ENCODE assay signal across 12 cellular contexts in the genomic region with DNA sequence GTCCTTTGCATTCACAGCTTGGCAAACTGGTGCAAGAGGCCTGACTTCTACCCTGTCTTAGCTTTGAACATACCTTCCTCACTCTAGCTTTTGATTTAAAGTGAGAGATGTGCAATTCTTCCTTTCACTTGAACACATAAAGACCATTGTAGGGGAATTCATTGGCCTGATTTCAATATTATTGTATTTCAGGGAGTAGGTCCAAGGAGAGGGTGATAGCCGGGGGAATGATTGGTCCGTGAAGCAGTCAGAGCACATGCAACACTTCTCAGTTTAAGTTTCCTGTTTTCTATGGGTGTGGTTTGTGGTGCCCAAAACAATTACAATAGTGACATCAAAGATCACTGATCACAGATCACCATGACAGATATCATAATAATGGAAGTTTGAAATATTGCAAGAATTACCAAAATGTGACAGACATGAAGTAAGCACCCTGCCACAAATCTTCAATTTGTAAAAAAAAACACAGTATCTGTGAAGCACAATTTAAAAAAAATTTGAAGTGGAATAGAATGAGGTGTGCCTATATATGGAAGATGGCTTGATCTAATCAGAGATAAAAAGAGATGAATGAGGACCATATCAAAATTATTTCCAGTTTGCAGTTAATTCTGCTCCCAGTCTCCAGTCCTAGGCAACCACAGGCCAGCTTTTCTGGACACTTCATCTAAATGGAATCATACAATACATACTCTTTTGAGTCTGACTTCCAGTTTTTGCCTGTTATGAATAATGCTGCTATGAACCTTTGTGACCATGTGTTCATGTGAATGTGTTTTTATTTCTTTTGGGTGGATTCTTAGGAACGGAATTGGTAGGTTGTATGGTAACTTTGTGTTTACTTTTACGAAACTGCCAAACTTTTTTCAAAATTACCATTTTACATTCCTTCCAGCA. TPM values are rescaled to one million over a fixed set of nuclear protein-coding genes. Genes with fewer than 3 reads are reported as not detected.
DNase-seq lines count a peak whose midpoint lies in the region; ATAC-seq, FAIRE-seq and TF ChIP-seq lines count a peak whose summit lies in the region.
"Had no signal": no experiment of that assay in that cellular context is flagged by ENCODE, and none has a peak within 500 bp of the region (broad histone marks: within the 10 kb centered on the region; RNA-seq: fewer than 3 reads in every experiment).

No MANE protein-coding gene starts in this region.

- peaks cover 58% of the 10 kb centered on the region for H3K4me1 Mint-ChIP-seq in activated CD8-positive, alpha-beta T cell treated with anti-CD3 and anti-CD28 coated beads, Interleukin-2, amount 10 ng/mL, durations not matched to agents 7 days and 5 days (ENCODE audit: low read depth)

- H3K36me3 Mint-ChIP-seq in activated CD8-positive, alpha-beta T cell treated with anti-CD3 and anti-CD28 coated beads, Interleukin-2, amount 10 ng/mL, durations not matched to agents 7 days and 5 days (ENCODE audit: low read depth) = peaks cover 52% of the 10 kb centered on the region

- H3K36me3 ChIP-seq in kidney (ENCODE audit: control insufficient read depth in 1 of 2, insufficient read depth in 2 of 2, low read length in 2 of 2) = no peaks in the 10 kb centered on the region
- H3K36me3 ChIP-seq: thoracic aorta had no signal

- no peaks in the 10 kb centered on the region for H3K4me1 ChIP-seq in kidney (ENCODE audit: control insufficient read depth in 1 of 2, insufficient read depth in 1 of 2, low read depth in 1 of 2, low read length in 2 of 2)

- H3K9ac ChIP-seq in kidney (ENCODE audit: low read length in 2 of 2) = no peak overlapping the region

- H3K4me3 ChIP-seq in kidney (ENCODE audit: low read length in 2 of 2) = no peak overlapping the region
- H3K4me3 ChIP-seq: thoracic aorta had no signal

- POLR2A ChIA-PET in activated CD8-positive, alpha-beta T cell treated with anti-CD3 and anti-CD28 coated beads, Interleukin-2, amount 10 ng/mL, durations not matched to agents 7 days and 5 days (lab: Charles Lee) = interaction anchor here (0.6 to 2.1 kb wide), 11 partner anchors 22 to 357 kb away, joined by 3 to 13 read pairs (median 7); partner anchors contain the start of gene BORCS5

- intact Hi-C loops in kidney (cut with DNase I) = loop anchor here (10.0 kb wide), 3 partner anchors 185 to 325 kb away; partner anchors contain the start of gene DUSP16

- peak; percentile 20 for DNase-seq in AG20443 (ENCODE audit: low spot score)
- DNase-seq in activated CD8-positive, alpha-beta T cell treated with anti-CD3 and anti-CD28 coated beads, Interleukin-2, amount 10 ng/mL, durations not matched to agents 7 days and 5 days = peak; percentile 52
- peak; percentile 43 for DNase-seq in medulla oblongata (ENCODE audit: extremely low spot score)
- DNase-seq in kidney = no peak
- DNase-seq in D341Med (ENCODE audit: low spot score) = no peak
- DNase-seq in NCI-H1417 (lab: John Stamatoyannopoulos, UW) = no peak
- DNase-seq in KG1 (lab: John Stamatoyannopoulos, UW) = no peak
- DNase-seq: DND-41, NCI-H1048 had no signal

- H3K9me3 ChIP-seq in kidney (ENCODE audit: control insufficient read depth in 1 of 2, low read length in 2 of 2) = no peaks in the 10 kb centered on the region
- H3K9me3 ChIP-seq: thoracic aorta had no signal

- H3K27ac ChIP-seq in kidney (ENCODE audit: low read depth in 2 of 2, low read length in 2 of 2) = no peak overlapping the region

- ATAC-seq in GM21576 (IDR thresholded peaks at IDR 0.05; ENCODE audit: unreplicated experiment) = peak; percentile 56
- peak; percentile 82 for ATAC-seq in activated CD8-positive, alpha-beta T cell treated with anti-CD3 and anti-CD28 coated beads, Interleukin-2, amount 10 ng/mL, durations not matched to agents 7 days and 5 days

- no peaks in the 10 kb centered on the region for H3K9me3 Mint-ChIP-seq in activated CD8-positive, alpha-beta T cell treated with anti-CD3 and anti-CD28 coated beads, Interleukin-2, amount 10 ng/mL, durations not matched to agents 7 days and 5 days (ENCODE audit: insufficient read depth)

- TF ChIP-seq CTCF in kidney (IDR thresholded peaks at IDR 0.05; ENCODE audit: borderline replicate concordance, extremely low read depth, insufficient read depth) = no peak

- no peak overlapping the region for H3K4me3 Mint-ChIP-seq in activated CD8-positive, alpha-beta T cell treated with anti-CD3 and anti-CD28 coated beads, Interleukin-2, amount 10 ng/mL, durations not matched to agents 7 days and 5 days

- no peak for FAIRE-seq in kidney (lab: Jason Lieb, UNC)
- FAIRE-seq: TTC549 had no signal

- CTCF ChIA-PET in activated CD8-positive, alpha-beta T cell treated with anti-CD3 and anti-CD28 coated beads, Interleukin-2, amount 10 ng/mL, durations not matched to agents 7 days and 5 days (lab: Charles Lee) = interaction anchor here (0.8 to 5.3 kb wide), 12 partner anchors 24 to 357 kb away, joined by 3 to 124 read pairs (median 8); partner anchors contain the start of genes BORCS5 and DUSP16

- H3K27me3 Mint-ChIP-seq in activated CD8-positive, alpha-beta T cell treated with anti-CD3 and anti-CD28 coated beads, Interleukin-2, amount 10 ng/mL, durations not matched to agents 7 days and 5 days (ENCODE audit: low read depth) = no peaks in the 10 kb centered on the region

- peak overlapping the region; percentile 92 for H3K27ac Mint-ChIP-seq in activated CD8-positive, alpha-beta T cell treated with anti-CD3 and anti-CD28 coated beads, Interleukin-2, amount 10 ng/mL, durations not matched to agents 7 days and 5 days

RNA-seq across cellular contexts. Expression of gene BORCS5, which starts 23.2 kb away (rescaled TPM):
- total RNA-seq in activated CD8-positive, alpha-beta T cell treated with anti-CD3 and anti-CD28 coated beads, Interleukin-2, amount 10 ng/mL, durations not matched to agents 7 days and 5 days = 10 to 100 TPM; 18.8 to 21.2 TPM
- total RNA-seq in kidney = 14.0 TPM
- 11.2 TPM for polyA plus RNA-seq in kidney (ENCODE audit: insufficient read depth, low read depth, low replicate concordance)

RNA-seq across cellular contexts. Expression of gene MANSC1, which starts 30.0 kb away (rescaled TPM):
- total RNA-seq in activated CD8-positive, alpha-beta T cell treated with anti-CD3 and anti-CD28 coated beads, Interleukin-2, amount 10 ng/mL, durations not matched to agents 7 days and 5 days = under 1 TPM in 1 of 2 experiments, not detected in 1; 0.13 TPM
- 38.7 TPM for total RNA-seq in kidney
- 14.1 TPM for polyA plus RNA-seq in kidney (ENCODE audit: insufficient read depth, low read depth, low replicate concordance)

Comparison
In these comparisons a context has a peak if more than half of its experiments do, and no peak if none do; other contexts are left out.
1. DNase-seq: peak in AG20443 (single experiment), activated CD8-positive, alpha-beta T cell treated with anti-CD3 and anti-CD28 coated beads, Interleukin-2, amount 10 ng/mL, durations not matched to agents 7 days and 5 days (single experiment) and medulla oblongata (single experiment); none in kidney (single experiment), D341Med (single experiment), NCI-H1417 (0 of 3) and KG1 (single experiment).
2. RNA of gene MANSC1, which starts 30.0 kb away (total RNA-seq): 38.7 TPM in kidney (single experiment); 0.13 TPM in activated CD8-positive, alpha-beta T cell treated with anti-CD3 and anti-CD28 coated beads, Interleukin-2, amount 10 ng/mL, durations not matched to agents 7 days and 5 days; every median in the first group is over 10 times any median in the second.